In genomic region chr17:78172284-78173024, GRCh38 we compare ENCODE assay signal across 8 cellular contexts. TPM values are rescaled to one million over a fixed set of nuclear protein-coding genes. Genes with fewer than 3 reads are reported as not detected.
DNase-seq lines count a peak whose midpoint lies in the region; ATAC-seq and TF ChIP-seq lines count a peak whose summit lies in the region.

No MANE protein-coding gene starts in this region.

- peak overlapping the region; percentile 20; the same call in 1 of the 2 replicates for H3K9ac ChIP-seq in iPS-20b (ENCODE audit: low read depth, low read length)

- peak overlapping the region; percentile 84 for H3K27ac Mint-ChIP-seq in activated CD8-positive, alpha-beta memory T cell treated with anti-CD3 and anti-CD28 coated beads, Interleukin-2, amount 10 ng/mL, durations not matched to agents 7 days and 5 days
- peak overlapping the region; percentile 84 for H3K27ac Mint-ChIP-seq in WTC11

- no peak for DNase-seq in activated CD8-positive, alpha-beta memory T cell treated with anti-CD3 and anti-CD28 coated beads, Interleukin-2, amount 10 ng/mL, durations not matched to agents 7 days and 5 days
- no peak for DNase-seq in activated CD8-positive, alpha-beta memory T cell treated with anti-CD3 and anti-CD28 coated beads, Interleukin-2, amount 50 U/mL, for 4 hours
- DNase-seq in WTC11 (ENCODE audit: low spot score) (peak; percentile 27), GDM1 (lab: John Stamatoyannopoulos, UW) (no peak)

- H3K27me3 Mint-ChIP-seq in activated CD8-positive, alpha-beta memory T cell treated with anti-CD3 and anti-CD28 coated beads, Interleukin-2, amount 10 ng/mL, durations not matched to agents 7 days and 5 days = no peaks in the 10 kb centered on the region
- no peaks in the 10 kb centered on the region for H3K27me3 Mint-ChIP-seq in WTC11 (ENCODE audit: low read depth)

- H3K4me3 ChIP-seq in iPS-20b (ENCODE audit: low read length) = no peak overlapping the region
- no peak overlapping the region for H3K4me3 ChIP-seq in thymus (ENCODE audit: low read length)

- H3K27me3 ChIP-seq in iPS-20b (ENCODE audit: insufficient read depth, low read length) = no peaks in the 10 kb centered on the region
- no peaks in the 10 kb centered on the region for H3K27me3 ChIP-seq in thymus (ENCODE audit: control insufficient read depth, insufficient read depth)

- H3K9me3 ChIP-seq in iPS-20b (ENCODE audit: insufficient read depth, low read depth, low read length) = no peaks in the 10 kb centered on the region
- no peaks in the 10 kb centered on the region for H3K9me3 ChIP-seq in thymus (ENCODE audit: control insufficient read depth)

- H3K27ac ChIP-seq in iPS-20b (ENCODE audit: low read length) (no peak overlapping the region), thymus (ENCODE audit: low read depth) (peak overlapping the region; percentile 69)

- peaks cover 24% of the 10 kb centered on the region for H3K36me3 Mint-ChIP-seq in activated CD8-positive, alpha-beta memory T cell treated with anti-CD3 and anti-CD28 coated beads, Interleukin-2, amount 10 ng/mL, durations not matched to agents 7 days and 5 days
- H3K36me3 Mint-ChIP-seq in WTC11 = peaks cover 25% of the 10 kb centered on the region

- 68% methylated on average over 17 of the region's 17 CpGs for WGBS in thymus

- no peak for ATAC-seq in activated CD8-positive, alpha-beta memory T cell treated with anti-CD3 and anti-CD28 coated beads, Interleukin-2, amount 10 ng/mL, durations not matched to agents 7 days and 5 days
- ATAC-seq in WTC11 = peak; percentile 4
- ATAC-seq in GM21529 (IDR thresholded peaks at IDR 0.05; ENCODE audit: unreplicated experiment) = no peak
- no peak for ATAC-seq in HG02798 (IDR thresholded peaks at IDR 0.05; ENCODE audit: poor library complexity, unreplicated experiment)

- CTCF ChIA-PET in activated CD8-positive, alpha-beta memory T cell treated with anti-CD3 and anti-CD28 coated beads, Interleukin-2, amount 10 ng/mL, durations not matched to agents 7 days and 5 days (lab: Charles Lee) = interaction anchor here (0.7 to 9.7 kb wide), 5 partner anchors 23 to 60 kb away, joined by 3 to 75 read pairs (median 4); no protein-coding TSS in a partner anchor
- CTCF ChIA-PET in WTC11 (lab: Charles Lee) = interaction anchor here (1.2 to 6.4 kb wide), 3 partner anchors 15 to 88 kb away, joined by 3 to 82 read pairs (median 27); partner anchors contain the start of genes AFMID and TK1

- no peak overlapping the region for H3K4me3 Mint-ChIP-seq in activated CD8-positive, alpha-beta memory T cell treated with anti-CD3 and anti-CD28 coated beads, Interleukin-2, amount 10 ng/mL, durations not matched to agents 7 days and 5 days
- H3K4me3 Mint-ChIP-seq in WTC11 = no peak overlapping the region; the same call in 1 of the 2 replicates

- H3K4me1 ChIP-seq in iPS-20b (ENCODE audit: insufficient read depth, low read length) (peaks cover 15% of the 10 kb centered on the region), thymus (ENCODE audit: control insufficient read depth, insufficient read depth, low read length) (peaks cover 9% of the 10 kb centered on the region)

- H3K9me3 Mint-ChIP-seq in activated CD8-positive, alpha-beta memory T cell treated with anti-CD3 and anti-CD28 coated beads, Interleukin-2, amount 10 ng/mL, durations not matched to agents 7 days and 5 days (ENCODE audit: low read depth) = no peaks in the 10 kb centered on the region
- H3K9me3 Mint-ChIP-seq in WTC11 = no peaks in the 10 kb centered on the region

- TF ChIP-seq CTCF in WTC11 (IDR thresholded peaks at IDR 0.05) = no peak

- peaks cover 64% of the 10 kb centered on the region for H3K4me1 Mint-ChIP-seq in activated CD8-positive, alpha-beta memory T cell treated with anti-CD3 and anti-CD28 coated beads, Interleukin-2, amount 10 ng/mL, durations not matched to agents 7 days and 5 days
- H3K4me1 Mint-ChIP-seq in WTC11 = peaks cover 52% of the 10 kb centered on the region

- POLR2A ChIA-PET in WTC11 (lab: Charles Lee) = interaction anchor here (1.4 kb wide), 1 partner anchor 33 kb away, joined by 4 read pairs; no protein-coding TSS in a partner anchor

- H3K36me3 ChIP-seq in iPS-20b (ENCODE audit: insufficient read depth, low read depth, low read length) (peaks cover 43% of the 10 kb centered on the region), thymus (ENCODE audit: control insufficient read depth, insufficient read depth) (peaks cover 22% of the 10 kb centered on the region)

TF ChIP-seq in WTC11, 78 proteins besides CTCF, POLR2A, EP300 and RAD21 (continues in another document):
- TF ChIP-seq ETV6 (CRISPR knock-in tag; IDR thresholded peaks at IDR 0.05) (0 out of 2 replicates have a peak, but pooled peaks have one; percentile 31), ZNF396 (CRISPR knock-in tag; IDR thresholded peaks at IDR 0.05; ENCODE audit: borderline replicate concordance) (no peak), ARID4B (CRISPR knock-in tag; IDR thresholded peaks at IDR 0.05; ENCODE audit: borderline replicate concordance) (no peak), MYBL2 (CRISPR knock-in tag; IDR thresholded peaks at IDR 0.05) (no peak), PRRX2 (CRISPR knock-in tag; IDR thresholded peaks at IDR 0.05) (0 out of 2 replicates have a peak, but pooled peaks have one; percentile 54)

RNA-seq across cellular contexts. Expression of gene SYNGR2, which starts 4.1 kb away (rescaled TPM):
- 10 to 100 TPM; 41.2 to 80.3 TPM for total RNA-seq in activated CD8-positive, alpha-beta memory T cell treated with anti-CD3 and anti-CD28 coated beads, Interleukin-2, amount 10 ng/mL, durations not matched to agents 7 days and 5 days
- total RNA-seq in WTC11 (2021) = 47.7 to 50.3 TPM (median 50.2 TPM) in 3 replicates
- polyA plus RNA-seq in thymus = 149 TPM

RNA-seq across cellular contexts. Expression of gene TK1, which starts 14.4 kb away (rescaled TPM):
- total RNA-seq in activated CD8-positive, alpha-beta memory T cell treated with anti-CD3 and anti-CD28 coated beads, Interleukin-2, amount 10 ng/mL, durations not matched to agents 7 days and 5 days = 100 to 1,000 TPM; 145 to 164 TPM
- total RNA-seq in WTC11 (2021) = 72.5 to 84.1 TPM (median 82.6 TPM) in 3 replicates
- 3.8 TPM for polyA plus RNA-seq in thymus

RNA-seq across cellular contexts. Expression of gene AFMID, which starts 14.7 kb away (rescaled TPM):
- total RNA-seq in activated CD8-positive, alpha-beta memory T cell treated with anti-CD3 and anti-CD28 coated beads, Interleukin-2, amount 10 ng/mL, durations not matched to agents 7 days and 5 days = 10 to 100 TPM; 17.1 to 24.2 TPM
- total RNA-seq in WTC11 (2021) = 45.1 to 58.7 TPM (median 48.8 TPM) in 3 replicates
- polyA plus RNA-seq in thymus = 19.9 TPM

RNA-seq across cellular contexts. Expression of gene C17orf99, which starts 26.3 kb away (rescaled TPM):
- not detected for total RNA-seq in activated CD8-positive, alpha-beta memory T cell treated with anti-CD3 and anti-CD28 coated beads, Interleukin-2, amount 10 ng/mL, durations not matched to agents 7 days and 5 days
- total RNA-seq in WTC11 (2021) = not detected in 3 replicates
- 9.8 TPM for polyA plus RNA-seq in thymus

RNA-seq across cellular contexts. Expression of gene BIRC5, which starts 41.6 kb away (rescaled TPM):
- total RNA-seq in activated CD8-positive, alpha-beta memory T cell treated with anti-CD3 and anti-CD28 coated beads, Interleukin-2, amount 10 ng/mL, durations not matched to agents 7 days and 5 days = 10 to 100 TPM; 87.7 to 93.0 TPM
- total RNA-seq in WTC11 (2021) = 115 to 117 TPM (median 117 TPM) in 3 replicates
- 6.8 TPM for polyA plus RNA-seq in thymus
